Comparison of ENCODE assay signal across 2 cellular contexts in genomic region chr12:12539411-12539810, GRCh38.
TF ChIP-seq lines count a peak whose summit lies in the region.

No MANE protein-coding gene starts in this region.

TF ChIP-seq in A549, 52 proteins besides CTCF, POLR2A, EP300 and RAD21 (continued from another document):
- TF ChIP-seq USF2 (IDR thresholded peaks at IDR 0.05) (no peak), ESRRA (IDR thresholded peaks at IDR 0.05; ENCODE audit: borderline replicate concordance, low read length) (no peak), FOSB (CRISPR knock-in tag; IDR thresholded peaks at IDR 0.05) (no peak), ELK1 (IDR thresholded peaks at IDR 0.05; ENCODE audit: low read depth, low read length) (no peak)

TF ChIP-seq in IMR-90, 13 proteins besides CTCF, POLR2A, EP300 and RAD21 (continued from another document):
- TF ChIP-seq USF2 (IDR thresholded peaks at IDR 0.05; ENCODE audit: low read depth, low read length) (no peak), FOS (IDR thresholded peaks at IDR 0.05; ENCODE audit: low read depth, low read length) (no peak), RFX5 (IDR thresholded peaks at IDR 0.05; ENCODE audit: low read depth, low read length) (no peak), BHLHE40 (IDR thresholded peaks at IDR 0.05; ENCODE audit: low read depth, low read length) (no peak), SMC3 (IDR thresholded peaks at IDR 0.05; ENCODE audit: low read depth, low read length) (no peak), CEBPB (IDR thresholded peaks at IDR 0.05; ENCODE audit: low read depth, low read length) (no peak), MAZ (IDR thresholded peaks at IDR 0.05; ENCODE audit: borderline replicate concordance, low read depth, low read length) (no peak), ELK1 (IDR thresholded peaks at IDR 0.05; ENCODE audit: borderline replicate concordance, low read depth, low read length) (no peak), RCOR1 (IDR thresholded peaks at IDR 0.05; ENCODE audit: insufficient replicate concordance, low read length) (no peak), NFE2L2 (IDR thresholded peaks at IDR 0.05; ENCODE audit: low read depth, low read length) (no peak), MAFK (IDR thresholded peaks at IDR 0.05; ENCODE audit: low read depth, low read length) (no peak), CHD1 (IDR thresholded peaks at IDR 0.05; ENCODE audit: low read depth, low read length) (no peak)
